Comparison of ENCODE assay signal across 9 cellular contexts in the genomic region with DNA sequence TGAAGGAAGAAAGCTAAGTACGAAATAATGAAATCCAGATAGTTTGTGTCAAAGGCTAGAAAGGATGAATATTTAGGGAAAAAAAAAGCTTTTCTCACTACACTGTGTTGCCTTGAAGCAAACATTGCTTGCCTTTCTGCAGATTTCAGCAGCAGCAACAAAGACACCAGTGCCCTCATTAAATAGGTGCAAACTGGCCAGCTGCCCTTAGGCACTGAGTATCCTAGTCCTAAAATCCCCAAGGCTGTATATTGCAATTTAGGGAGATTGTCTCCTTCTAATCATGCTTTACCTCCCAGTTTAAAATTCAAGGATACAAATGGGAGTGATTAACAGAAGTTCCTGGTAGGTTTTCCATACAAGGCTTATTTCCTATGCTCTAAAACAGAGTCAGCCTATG. TPM values are rescaled to one million over a fixed set of nuclear protein-coding genes. Genes with fewer than 3 reads are reported as not detected.
"Had no signal": no experiment of that assay in that cellular context is flagged by ENCODE, and none has a peak within 500 bp of the region (broad histone marks: within the 10 kb centered on the region; RNA-seq: fewer than 3 reads in every experiment).

No MANE protein-coding gene starts in this region.

- H3K4me3 Mint-ChIP-seq: HFFc6 had no signal

- H3K4me1 ChIP-seq: HAP-1 had no signal

- H3K9me3 ChIP-seq: HAP-1 had no signal

- H2AFZ ChIP-seq: GM23248 had no signal

- H3K4me3 ChIP-seq: GM23248, HAP-1, K562 had no signal

- H3K9ac ChIP-seq: GM23248 had no signal

- ATAC-seq: HCT116, K562 had no signal

- H3K36me3 ChIP-seq: HAP-1 had no signal

- DNase-seq: GM23248, GOT3, H7, HFFc6, IMR-90 had no signal

- FAIRE-seq: K562 had no signal

- H3K27ac ChIP-seq: GM23248, HL-60 had no signal

- H3K27ac Mint-ChIP-seq: HFFc6 had no signal

RNA-seq across cellular contexts. Expression of a gene that starts 8.6 kb away (rescaled TPM):
- total RNA-seq: K562 had no signal
